ENCODE assay signal across 24 cellular contexts in the genomic region with DNA sequence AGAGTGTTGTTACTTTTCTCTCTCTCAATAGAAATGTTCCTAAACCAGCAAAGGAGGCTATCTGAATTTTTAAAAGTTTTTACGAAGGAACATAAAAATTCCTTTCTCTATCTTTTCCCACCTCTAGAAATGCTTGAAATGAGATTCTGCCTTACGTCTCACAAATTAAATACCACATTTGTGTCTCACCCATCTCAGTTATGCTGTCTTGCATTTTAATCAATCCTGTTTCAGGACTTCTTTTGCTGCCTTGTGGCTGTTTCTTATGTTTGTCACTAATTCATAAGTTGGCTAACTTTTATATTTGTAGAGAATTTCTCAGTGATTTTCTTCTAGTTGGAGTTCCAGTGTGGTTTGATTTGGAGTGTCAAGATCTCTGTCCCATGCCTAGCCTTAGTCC. TPM values are rescaled to one million over a fixed set of nuclear protein-coding genes. Genes with fewer than 3 reads are reported as not detected.
"Had no signal": no experiment of that assay in that cellular context is flagged by ENCODE, and none has a peak within 500 bp of the region (broad histone marks: within the 10 kb centered on the region; RNA-seq: fewer than 3 reads in every experiment).

No MANE protein-coding gene starts in this region.

- H3K27me3 Mint-ChIP-seq: activated naive CD8-positive, alpha-beta T cell treated with anti-CD3 and anti-CD28 coated beads for 36 hours; effector memory CD8-positive, alpha-beta T cell; naive thymus-derived CD8-positive, alpha-beta T cell had no signal

- ATAC-seq: activated T-cell treated with anti-CD3 and anti-CD28 coated beads, Interleukin-2, amount 50 U/mL, for 4 hours; body of pancreas; effector memory CD8-positive, alpha-beta T cell; esophagus mucosa; left lobe of liver; naive thymus-derived CD8-positive, alpha-beta T cell; stimulated activated naive CD8-positive, alpha-beta T cell treated with anti-CD3 and anti-CD28 coated beads, Interleukin-15, Interleukin-2, amounts not matched to agents 100 U/mL and 50 U/mL, for 24 hours had no signal

- H3K27me3 ChIP-seq: body of pancreas, tibial artery had no signal

- H3K4me3 Mint-ChIP-seq: activated naive CD8-positive, alpha-beta T cell treated with anti-CD3 and anti-CD28 coated beads for 36 hours; activated T-cell treated with anti-CD3 and anti-CD28 coated beads, Interleukin-2, amount 50 U/mL, for 4 hours; effector memory CD8-positive, alpha-beta T cell; naive thymus-derived CD8-positive, alpha-beta T cell; T-helper 1 cell treated with Interleukin-12 subunit alpha and Interleukin-12 subunit beta and Interleukin-4 antibody, amounts not matched to agents 30 μg/mL and 1 μg/mL, for 36 hours had no signal

- H3K9me3 ChIP-seq: body of pancreas, prostate gland, tibial artery had no signal

- H3K9me3 Mint-ChIP-seq: activated naive CD8-positive, alpha-beta T cell treated with anti-CD3 and anti-CD28 coated beads for 36 hours; activated T-cell treated with anti-CD3 and anti-CD28 coated beads, Interleukin-2, amount 50 U/mL, for 4 hours; activated T-helper 2 cell treated with anti-CD3 and anti-CD28 coated beads, Interferon-gamma antibody, Interleukin-2, Interleukin-4, amounts not matched to agents 10 μg/mL and 5 μg/mL and 100 μg/mL, durations not matched to agents 14 hours and 24 hours and 36 hours; effector memory CD8-positive, alpha-beta T cell; naive thymus-derived CD8-positive, alpha-beta T cell; T-helper 1 cell treated with Interleukin-12 subunit alpha and Interleukin-12 subunit beta and Interleukin-4 antibody, amounts not matched to agents 30 μg/mL and 1 μg/mL, for 36 hours had no signal

- H3K36me3 ChIP-seq: prostate gland, tibial artery had no signal

- H3K27ac Mint-ChIP-seq: activated naive CD8-positive, alpha-beta T cell treated with anti-CD3 and anti-CD28 coated beads for 36 hours; activated T-helper 2 cell treated with anti-CD3 and anti-CD28 coated beads, Interferon-gamma antibody, Interleukin-2, Interleukin-4, amounts not matched to agents 10 μg/mL and 5 μg/mL and 100 μg/mL, durations not matched to agents 14 hours and 24 hours and 36 hours; effector memory CD8-positive, alpha-beta T cell; naive thymus-derived CD8-positive, alpha-beta T cell; T-helper 1 cell treated with Interleukin-12 subunit alpha and Interleukin-12 subunit beta and Interleukin-4 antibody, amounts not matched to agents 30 μg/mL and 1 μg/mL, for 36 hours had no signal

- H3K27ac ChIP-seq: body of pancreas, prostate gland, tibial artery had no signal

- H3K4me1 ChIP-seq: body of pancreas, prostate gland, tibial artery had no signal

- H3K4me3 ChIP-seq: body of pancreas, lung, prostate gland, tibial artery had no signal

- H3K36me3 Mint-ChIP-seq: naive thymus-derived CD8-positive, alpha-beta T cell had no signal

- DNase-seq: activated CD4-positive, alpha-beta T cell treated with anti-CD3 and anti-CD28 coated beads for 4 hours; activated CD4-positive, alpha-beta T cell treated with anti-CD3 and anti-CD28 coated beads, Interleukin-2, amount 50 U/mL, for 48 hours; activated CD4-positive, CD25-positive, alpha-beta regulatory T cell; activated CD8-positive, alpha-beta memory T cell treated with anti-CD3 and anti-CD28 coated beads, Interleukin-2, amount 50 U/mL, for 48 hours; activated naive CD4-positive, alpha-beta T cell treated with Interleukin-2 at 50 U/mL for 16 hours; activated naive CD8-positive, alpha-beta T cell treated with anti-CD3 and anti-CD28 coated beads for 36 hours; activated T-cell treated with anti-CD3 and anti-CD28 coated beads, Interleukin-2, amount 50 U/mL, for 4 hours; amniotic stem cell; body of pancreas; effector memory CD8-positive, alpha-beta T cell; foreskin melanocyte; naive thymus-derived CD8-positive, alpha-beta T cell; stimulated activated CD4-positive, alpha-beta T cell treated with anti-CD3 and anti-CD28 coated beads, Interleukin-4, amount 100 ng/mL, for 24 hours; stimulated activated naive CD8-positive, alpha-beta T cell treated with anti-CD3 and anti-CD28 coated beads, Interleukin-15, Interleukin-2, amounts not matched to agents 100 U/mL and 50 U/mL, for 24 hours; T1000; tibial artery had no signal

RNA-seq across cellular contexts. Expression of gene OMG, which starts 3.5 kb away (rescaled TPM):
- total RNA-seq: endothelial cell of umbilical vein, esophagus mucosa, kidney epithelial cell, prostate gland had no signal
- polyA plus RNA-seq: naive thymus-derived CD8-positive, alpha-beta T cell had no signal

RNA-seq across cellular contexts. Expression of gene EVI2B, which starts 20.3 kb away (rescaled TPM):
- total RNA-seq: kidney epithelial cell had no signal

RNA-seq across cellular contexts. Expression of gene EVI2A, which starts 27.8 kb away (rescaled TPM):
- total RNA-seq: kidney epithelial cell had no signal
